ENCODE assay signal across 15 cellular contexts in the genomic region with DNA sequence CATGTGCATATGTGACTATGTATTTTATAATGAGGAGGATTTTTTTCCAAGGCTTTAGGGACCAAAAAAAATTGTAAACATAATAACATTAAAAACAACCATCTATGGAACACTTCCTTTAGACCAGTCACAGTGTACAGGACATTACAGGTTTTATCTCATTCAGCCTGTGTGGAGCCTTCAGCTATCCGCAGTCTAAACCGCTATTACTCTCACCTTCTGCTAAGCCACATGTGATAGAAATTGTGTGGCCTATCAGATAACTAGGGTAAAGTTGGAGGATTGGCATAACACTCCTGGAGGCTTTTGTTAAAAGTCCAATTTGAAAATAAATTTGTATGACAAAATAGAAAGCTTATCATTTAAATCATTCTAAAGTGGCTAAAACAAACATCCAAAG.
DNase-seq lines count a peak whose midpoint lies in the region; ATAC-seq and TF ChIP-seq lines count a peak whose summit lies in the region.
"Had no signal": no experiment of that assay in that cellular context is flagged by ENCODE, and none has a peak within 500 bp of the region (broad histone marks: within the 10 kb centered on the region; RNA-seq: fewer than 3 reads in every experiment).

No MANE protein-coding gene starts in this region.

- no peak for TF ChIP-seq EP300 in SK-N-SH (IDR thresholded peaks at IDR 0.05; ENCODE audit: borderline replicate concordance in 1 of 2, low read depth in 1 of 2, low read length in 1 of 2)

- WGBS in SK-N-SH (ENCODE audit: low lambda C conversion rate), result 26% methylated on average over 2 of the region's 2 CpGs
- WGBS in hepatocyte (ENCODE audit: low lambda C conversion rate, missing lambda C conversion rate), result 62% methylated on average over 2 of the region's 2 CpGs

- POLR2A ChIA-PET in SK-N-SH (lab: Yijun Ruan, JAX), result interaction anchor here (0.6 kb wide), 1 partner anchor 139 kb away, joined by 3 read pairs; no protein-coding TSS in a partner anchor
- POLR2A ChIA-PET in naive thymus-derived CD8-positive, alpha-beta T cell (lab: Charles Lee), result no interaction called here

- H3K27me3 Mint-ChIP-seq in naive thymus-derived CD8-positive, alpha-beta T cell, result peaks cover 0 to 10% (median 0%) of the 10 kb centered on the region in 5 donors
- H3K27me3 Mint-ChIP-seq: B cell had no signal

- H3K9me3 ChIP-seq in SK-N-SH, result no peaks in the 10 kb centered on the region
- no peaks in the 10 kb centered on the region for H3K9me3 ChIP-seq in hepatocyte (ENCODE audit: low read depth)
- no peaks in the 10 kb centered on the region for H3K9me3 ChIP-seq in thoracic aorta

- H2AFZ ChIP-seq in ACC112 (ENCODE audit: low read length, unreplicated experiment) (peak overlapping the region; percentile 71), SK-N-SH (ENCODE audit: low read depth) (peak overlapping the region; percentile 35; the same call in 1 of the 2 replicates), hepatocyte (peak overlapping the region; percentile 41)

- TF ChIP-seq CTCF in SK-N-SH (IDR thresholded peaks at IDR 0.05) (no peak), hepatocyte (IDR thresholded peaks at IDR 0.05; ENCODE audit: poor library complexity) (no peak), thoracic aorta (IDR thresholded peaks at IDR 0.05) (no peak)

- no peak overlapping the region for H3K27ac Mint-ChIP-seq in naive thymus-derived CD8-positive, alpha-beta T cell
- H3K27ac Mint-ChIP-seq: B cell; CD8-positive, alpha-beta T cell; H9 had no signal

- H3K36me3 ChIP-seq in ACC112 (ENCODE audit: insufficient read depth, low read length) (no peaks in the 10 kb centered on the region), SK-N-SH (replicated peaks in 1 of 2; ENCODE audit: control insufficient read depth in 1 of 2, insufficient read depth in 2 of 2, low read length in 1 of 2) (no peaks in the 10 kb centered on the region), hepatocyte (replicated peaks; ENCODE audit: insufficient read depth, low read depth) (no peaks in the 10 kb centered on the region), thoracic aorta (no peaks in the 10 kb centered on the region)
- H3K36me3 ChIP-seq: BLaER1 treated with 17β-estradiol and CSF1 and Interleukin-3, amounts not matched to agents 10 nM and 100 nM had no signal

- CTCF ChIA-PET in SK-N-SH (lab: Yijun Ruan, JAX), result interaction anchor here (0.8 to 1.0 kb wide), 2 partner anchors 14 to 20 kb away, joined by 3 read pairs; no protein-coding TSS in a partner anchor

- H3K9ac ChIP-seq in SK-N-SH, result no peak overlapping the region
- H3K9ac ChIP-seq: BLaER1 treated with 17β-estradiol and CSF1 and Interleukin-3, amounts not matched to agents 10 nM and 100 nM had no signal

- H3K36me3 Mint-ChIP-seq in naive thymus-derived CD8-positive, alpha-beta T cell, result no peaks in the 10 kb centered on the region
- H3K36me3 Mint-ChIP-seq: CD8-positive, alpha-beta T cell had no signal

- H3K9me2 ChIP-seq in SK-N-SH (no peaks in the 10 kb centered on the region), hepatocyte (replicated peaks; ENCODE audit: insufficient read depth) (no peaks in the 10 kb centered on the region)

- H3K79me2 ChIP-seq in ACC112 (ENCODE audit: control insufficient read depth, insufficient read depth, low read length, unreplicated experiment), result no peaks in the 10 kb centered on the region
- H3K79me2 ChIP-seq in SK-N-SH (ENCODE audit: insufficient read depth), result no peaks in the 10 kb centered on the region
- no peaks in the 10 kb centered on the region for H3K79me2 ChIP-seq in hepatocyte

- H3K4me3 Mint-ChIP-seq in naive thymus-derived CD8-positive, alpha-beta T cell, result no peak overlapping the region
- H3K4me3 Mint-ChIP-seq: B cell; CD8-positive, alpha-beta T cell; H9 had no signal

- H3K4me1 ChIP-seq in ACC112 (ENCODE audit: control insufficient read depth, insufficient read depth, low read length, unreplicated experiment) (peaks cover 3% of the 10 kb centered on the region), SK-N-SH (ENCODE audit: control insufficient read depth in 1 of 2, insufficient read depth in 2 of 2, low read depth in 1 of 2, low read length in 1 of 2) (peaks cover 0 to 3% of the 10 kb centered on the region in 2 experiments; a peak in 2 of 4 replicates), hepatocyte (ENCODE audit: insufficient read depth) (no peaks in the 10 kb centered on the region), thoracic aorta (ENCODE audit: control insufficient read depth in 1 of 2, low read depth in 2 of 2) (no peaks in the 10 kb centered on the region)
- H3K4me1 ChIP-seq: BLaER1 treated with 17β-estradiol and CSF1 and Interleukin-3, amounts not matched to agents 10 nM and 100 nM had no signal

- no peaks in the 10 kb centered on the region for H4K20me1 ChIP-seq in SK-N-SH (ENCODE audit: insufficient read depth)
- H4K20me1 ChIP-seq in hepatocyte (ENCODE audit: insufficient read depth, poor library complexity, severe bottlenecking), result no peaks in the 10 kb centered on the region
- H4K20me1 ChIP-seq: BLaER1 treated with 17β-estradiol and CSF1 and Interleukin-3, amounts not matched to agents 10 nM and 100 nM had no signal

- H3K27me3 ChIP-seq in ACC112 (ENCODE audit: insufficient read depth, low read length) (no peaks in the 10 kb centered on the region), SK-N-SH (ENCODE audit: insufficient read depth) (no peaks in the 10 kb centered on the region), hepatocyte (no peaks in the 10 kb centered on the region), thoracic aorta (replicated peaks; ENCODE audit: insufficient read depth) (no peaks in the 10 kb centered on the region)
- H3K27me3 ChIP-seq: BLaER1 treated with 17β-estradiol and CSF1 and Interleukin-3, amounts not matched to agents 10 nM and 100 nM had no signal

- peak; percentile 32 for DNase-seq in SK-N-SH
- DNase-seq in hepatocyte (ENCODE audit: low spot score), result no peak
- no peak for DNase-seq in thoracic aorta (ENCODE audit: low spot score)
- DNase-seq in globus pallidus (ENCODE audit: low spot score), result no peak
- no peak for DNase-seq in naive thymus-derived CD8-positive, alpha-beta T cell
- DNase-seq: 8988T; Calu3; CD8-positive, alpha-beta T cell; DMS79 treated with DMSO at 0.1 percent for 48 hours; GF-D8; H9 had no signal

- peaks cover 0 to 7% (median 0%) of the 10 kb centered on the region in 9 donors for H3K9me3 Mint-ChIP-seq in naive thymus-derived CD8-positive, alpha-beta T cell
- H3K9me3 Mint-ChIP-seq: CD8-positive, alpha-beta T cell had no signal

- H3F3A ChIP-seq in SK-N-SH (replicated peaks; ENCODE audit: insufficient read depth), result no peaks in the 10 kb centered on the region

- H3K4me3 ChIP-seq in ACC112 (ENCODE audit: low read depth, low read length) (peak overlapping the region; percentile 63), SK-N-SH (ENCODE audit: low read depth in 2 of 2, low read length in 1 of 2) (peak overlapping the region; percentile 7 to 9; a peak in 2 of 4 replicates), hepatocyte (no peak overlapping the region), thoracic aorta (peak overlapping the region; percentile 28)
- H3K4me3 ChIP-seq: BLaER1 treated with 17β-estradiol and CSF1 and Interleukin-3, amounts not matched to agents 10 nM and 100 nM had no signal

- peak overlapping the region; percentile 6; the same call in 1 of the 2 replicates for H3K4me2 ChIP-seq in SK-N-SH
- H3K4me2 ChIP-seq in hepatocyte, result peak overlapping the region; percentile 20
- H3K4me2 ChIP-seq: BLaER1 treated with 17β-estradiol and CSF1 and Interleukin-3, amounts not matched to agents 10 nM and 100 nM had no signal

- H3K27ac ChIP-seq in ACC112 (ENCODE audit: low read depth, low read length), result no peak overlapping the region
- H3K27ac ChIP-seq in SK-N-SH (ENCODE audit: low read depth in 2 of 2, low read length in 1 of 2), result peak overlapping the region in 1 of 2 experiments; percentile 69; a peak in 2 of 4 replicates
- H3K27ac ChIP-seq in hepatocyte, result no peak overlapping the region
- no peak overlapping the region for H3K27ac ChIP-seq in thoracic aorta
- H3K27ac ChIP-seq: BLaER1 treated with 17β-estradiol and CSF1 and Interleukin-3, amounts not matched to agents 10 nM and 100 nM had no signal

- TF ChIP-seq RAD21 in SK-N-SH (IDR thresholded peaks at IDR 0.05; ENCODE audit: low read length), result 0 out of 2 replicates have a peak, but pooled peaks have one; percentile 13

- no peak for ATAC-seq in thoracic aorta (ENCODE audit: insufficient number of reproducible peaks, low FRiP score, low read depth)
- no peak for ATAC-seq in HG03196 (IDR thresholded peaks at IDR 0.05; ENCODE audit: unreplicated experiment)
- no peak for ATAC-seq in naive thymus-derived CD8-positive, alpha-beta T cell
- ATAC-seq: CD8-positive, alpha-beta T cell had no signal

- no peaks in the 10 kb centered on the region for H3K4me1 Mint-ChIP-seq in naive thymus-derived CD8-positive, alpha-beta T cell
- H3K4me1 Mint-ChIP-seq: B cell had no signal

TF ChIP-seq in SK-N-SH, 30 proteins besides CTCF, POLR2A, EP300 and RAD21:
- peak; percentile 70; the same call in 1 of the 2 replicates for TF ChIP-seq GATA2 (CRISPR knock-in tag; IDR thresholded peaks at IDR 0.05)
- no peak for TF ChIP-seq ELF1 (IDR thresholded peaks at IDR 0.05)
- no peak for TF ChIP-seq TCF12 (IDR thresholded peaks at IDR 0.05)
- TF ChIP-seq CHD2 (IDR thresholded peaks at IDR 0.05; ENCODE audit: low read length, partially characterized antibody), result no peak
- TF ChIP-seq TEAD4 (IDR thresholded peaks at IDR 0.05; ENCODE audit: borderline replicate concordance, insufficient read depth), result no peak
- TF ChIP-seq YY1 (IDR thresholded peaks at IDR 0.05; ENCODE audit: low read depth), result no peak
